ENCODE assay signal across 26 cellular contexts in genomic region chr10:75640381-75640780, GRCh38.
"Had no signal": no experiment of that assay in that cellular context is flagged by ENCODE, and none has a peak within 500 bp of the region (broad histone marks: within the 10 kb centered on the region; RNA-seq: fewer than 3 reads in every experiment).

No MANE protein-coding gene starts in this region.

- H3K4me3 ChIP-seq: SJCRH30 had no signal

- H3K4me1 ChIP-seq: SJCRH30 had no signal

- H3K36me3 Mint-ChIP-seq: activated CD8-positive, alpha-beta memory T cell treated with anti-CD3 and anti-CD28 coated beads, Interleukin-2, amount 10 ng/mL, durations not matched to agents 7 days and 5 days; activated naive CD4-positive, alpha-beta T cell treated with anti-CD3 and anti-CD28 coated beads, Interleukin-2, amount 50 U/mL, for 24 hours had no signal

- H3K27me3 Mint-ChIP-seq: activated CD8-positive, alpha-beta memory T cell treated with anti-CD3 and anti-CD28 coated beads, Interleukin-2, amount 10 ng/mL, durations not matched to agents 7 days and 5 days had no signal

- DNase-seq: activated CD4-positive, alpha-beta T cell treated with anti-CD3 and anti-CD28 coated beads for 48 hours; activated CD4-positive, alpha-beta T cell treated with anti-CD3 and anti-CD28 coated beads, Interleukin-2, amount 50 U/mL, for 4 hours; activated CD8-positive, alpha-beta memory T cell treated with anti-CD3 and anti-CD28 coated beads, Interleukin-2, amount 10 ng/mL, durations not matched to agents 7 days and 5 days; activated CD8-positive, alpha-beta T cell treated with anti-CD3 and anti-CD28 coated beads, Interleukin-2, amount 10 ng/mL, durations not matched to agents 7 days and 5 days; activated effector memory CD4-positive, alpha-beta T cell treated with Interleukin-2 at 50 U/mL for 16 hours; activated naive CD4-positive, alpha-beta T cell; activated T-cell treated with anti-CD3 and anti-CD28 coated beads, Interleukin-2, amount 50 U/mL, for 24 hours; aorta; central memory CD4-positive, alpha-beta T cell; KG1; NCI-H1092; NCI-H1417; NCI-H1930; NCI-H2107; NCI-H2171 treated with DMSO at 0.1 percent for 48 hours; NCI-H226; NCI-H526 treated with DMSO at 0.1 percent for 48 hours; OCI-M1; Right ventricle myocardium superior; SJCRH30 had no signal

- H3K4me3 Mint-ChIP-seq: activated CD8-positive, alpha-beta memory T cell treated with anti-CD3 and anti-CD28 coated beads, Interleukin-2, amount 10 ng/mL, durations not matched to agents 7 days and 5 days; activated CD8-positive, alpha-beta T cell treated with anti-CD3 and anti-CD28 coated beads, Interleukin-2, amount 10 ng/mL, durations not matched to agents 7 days and 5 days; activated naive CD4-positive, alpha-beta T cell treated with anti-CD3 and anti-CD28 coated beads, Interleukin-2, amount 50 U/mL, for 24 hours; activated T-cell treated with anti-CD3 and anti-CD28 coated beads, Interleukin-2, amount 50 U/mL, for 24 hours; activated T-helper 1 cell treated with anti-CD3 and anti-CD28 coated beads, Interleukin-12 subunit alpha, Interleukin-12 subunit beta, Interleukin-2, Interleukin-4 antibody, amounts not matched to agents 30 ng/mL and 10 ng/mL and 1 ng/mL, durations not matched to agents 14 hours and 24 hours and 36 hours; T-helper 1 cell treated with Interleukin-12 subunit alpha and Interleukin-12 subunit beta and Interleukin-4 antibody, amounts not matched to agents 30 μg/mL and 1 μg/mL, for 36 hours had no signal

- H3K27ac ChIP-seq: RWPE1, SJCRH30 had no signal

- ATAC-seq: activated CD4-positive, CD25-positive, alpha-beta regulatory T cell treated with anti-CD3 and anti-CD28 coated beads, Interleukin-2, amount 50 U/mL, for 24 hours; activated CD8-positive, alpha-beta memory T cell treated with anti-CD3 and anti-CD28 coated beads, Interleukin-2, amount 10 ng/mL, durations not matched to agents 7 days and 5 days; activated CD8-positive, alpha-beta T cell treated with anti-CD3 and anti-CD28 coated beads, Interleukin-2, amount 10 ng/mL, durations not matched to agents 7 days and 5 days; Panc1 had no signal

- H3K9me3 ChIP-seq: SJCRH30 had no signal

- H3K27ac Mint-ChIP-seq: activated CD8-positive, alpha-beta memory T cell treated with anti-CD3 and anti-CD28 coated beads, Interleukin-2, amount 10 ng/mL, durations not matched to agents 7 days and 5 days; activated CD8-positive, alpha-beta T cell treated with anti-CD3 and anti-CD28 coated beads, Interleukin-2, amount 10 ng/mL, durations not matched to agents 7 days and 5 days; activated naive CD4-positive, alpha-beta T cell treated with anti-CD3 and anti-CD28 coated beads, Interleukin-2, amount 50 U/mL, for 24 hours; activated T-cell treated with anti-CD3 and anti-CD28 coated beads, Interleukin-2, amount 50 U/mL, for 24 hours; activated T-helper 1 cell treated with anti-CD3 and anti-CD28 coated beads, Interleukin-12 subunit alpha, Interleukin-12 subunit beta, Interleukin-2, Interleukin-4 antibody, amounts not matched to agents 30 ng/mL and 10 ng/mL and 1 ng/mL, durations not matched to agents 14 hours and 24 hours and 36 hours; T-helper 1 cell treated with Interleukin-12 subunit alpha and Interleukin-12 subunit beta and Interleukin-4 antibody, amounts not matched to agents 30 μg/mL and 1 μg/mL, for 36 hours had no signal

- H3K4me1 Mint-ChIP-seq: activated CD8-positive, alpha-beta memory T cell treated with anti-CD3 and anti-CD28 coated beads, Interleukin-2, amount 10 ng/mL, durations not matched to agents 7 days and 5 days; activated naive CD4-positive, alpha-beta T cell treated with anti-CD3 and anti-CD28 coated beads, Interleukin-2, amount 50 U/mL, for 24 hours had no signal

- H3K9me3 Mint-ChIP-seq: activated naive CD4-positive, alpha-beta T cell treated with anti-CD3 and anti-CD28 coated beads, Interleukin-2, amount 50 U/mL, for 24 hours; activated T-cell treated with anti-CD3 and anti-CD28 coated beads, Interleukin-2, amount 50 U/mL, for 24 hours; activated T-helper 1 cell treated with anti-CD3 and anti-CD28 coated beads, Interleukin-12 subunit alpha, Interleukin-12 subunit beta, Interleukin-2, Interleukin-4 antibody, amounts not matched to agents 30 ng/mL and 10 ng/mL and 1 ng/mL, durations not matched to agents 14 hours and 24 hours and 36 hours; T-helper 1 cell treated with Interleukin-12 subunit alpha and Interleukin-12 subunit beta and Interleukin-4 antibody, amounts not matched to agents 30 μg/mL and 1 μg/mL, for 36 hours had no signal

- H3K36me3 ChIP-seq: SJCRH30 had no signal
